ENCODE assay signal across 8 cellular contexts in the genomic region with DNA sequence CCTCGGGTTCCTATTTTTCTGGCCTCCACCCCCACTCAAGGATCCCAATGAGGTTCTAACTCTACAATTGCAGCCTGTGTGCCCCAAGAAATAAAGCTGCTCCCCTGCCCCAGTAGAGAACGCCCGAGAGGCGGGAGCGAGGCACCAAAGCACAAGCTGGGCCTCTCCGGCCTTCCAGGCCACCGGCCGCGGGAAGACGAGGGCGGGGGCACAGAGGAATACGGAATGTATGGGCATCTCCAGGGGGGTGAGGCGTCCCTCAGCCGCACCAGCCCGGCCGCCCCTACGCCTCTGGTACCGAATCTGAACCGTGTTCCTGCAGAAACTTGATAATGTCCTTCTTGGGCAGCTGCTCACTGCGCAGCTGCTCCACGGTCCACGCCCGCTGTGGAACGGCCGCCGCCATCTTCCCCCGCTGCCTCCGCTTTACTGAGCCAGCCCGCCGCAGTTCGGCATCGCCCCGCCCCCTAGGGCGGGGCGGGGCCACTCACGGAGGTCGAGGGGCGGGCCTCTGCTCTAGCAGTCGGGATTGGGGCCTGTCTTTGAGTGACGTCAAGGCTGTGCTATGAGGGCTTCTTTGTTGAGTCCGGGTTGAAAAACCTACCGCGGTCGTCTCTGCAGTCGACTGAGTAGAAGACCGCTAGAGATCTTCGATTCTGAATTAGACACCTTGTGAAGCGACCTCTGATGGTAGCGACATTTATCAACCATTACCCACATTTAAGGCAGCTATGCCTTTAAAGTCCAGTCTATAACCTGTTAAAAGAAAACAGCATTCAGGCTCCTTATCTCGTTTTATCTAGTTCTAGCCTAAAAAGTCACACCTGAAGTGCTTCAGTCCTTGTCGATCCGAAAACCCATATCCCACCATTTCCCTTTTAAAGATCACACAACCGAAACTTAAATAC. TPM values are rescaled to one million over a fixed set of nuclear protein-coding genes. Genes with fewer than 3 reads are reported as not detected.
A peak's percentile ranks its signal among the peaks of the same experiment; 100 is the strongest.
DNase-seq lines count a peak whose midpoint lies in the region; ATAC-seq and TF ChIP-seq lines count a peak whose summit lies in the region.

A gene (minus strand): TSS at position 431 of the 908 bp plus-strand sequence. CDS start 25 bp downstream, at position 406.

- peaks cover 0 to 2% of the 10 kb centered on the region in 2 donors for H3K36me3 ChIP-seq in muscle layer of duodenum (ENCODE audit: control insufficient read depth in 1 of 2, insufficient read depth in 2 of 2, low read length in 2 of 2)

- H3K36me3 Mint-ChIP-seq in activated T-cell treated with anti-CD3 and anti-CD28 coated beads, Interleukin-2, amount 50 U/mL, for 4 hours (ENCODE audit: insufficient read depth): no peaks in the 10 kb centered on the region

- H3K9me3 ChIP-seq in muscle layer of duodenum (ENCODE audit: control insufficient read depth in 1 of 2, low read length in 2 of 2): no peaks in the 10 kb centered on the region

- H3K4me1 ChIP-seq in muscle layer of duodenum (ENCODE audit: control insufficient read depth in 1 of 2, insufficient read depth in 2 of 2, low read length in 2 of 2): peaks cover 10 to 22% of the 10 kb centered on the region in 2 donors

- in situ Hi-C loops in KBM-7 (cut with MboI; ENCODE audit: low pct_unique_long_range_greater_than_20kb, low sequenced_read_pairs): no loop called here

- H3K27me3 ChIP-seq in muscle layer of duodenum (ENCODE audit: low read depth, low read length): no peaks in the 10 kb centered on the region

- H3K4me1 Mint-ChIP-seq in activated T-cell treated with anti-CD3 and anti-CD28 coated beads, Interleukin-2, amount 50 U/mL, for 4 hours (ENCODE audit: low read depth): peaks cover 33% of the 10 kb centered on the region

- peak within 1 kb of the TSS; percentile 100 for H3K4me3 Mint-ChIP-seq in activated T-cell treated with anti-CD3 and anti-CD28 coated beads, Interleukin-2, amount 50 U/mL, for 4 hours

- ATAC-seq in GM21619 (IDR thresholded peaks at IDR 0.05; ENCODE audit: unreplicated experiment) (peak; percentile 88), esophagus mucosa (peak; percentile 99)
- peak; percentile 93 to 94 for ATAC-seq in activated T-cell treated with anti-CD3 and anti-CD28 coated beads, Interleukin-2, amount 50 U/mL, for 4 hours

- DNase-seq in DMS53 (lab: John Stamatoyannopoulos, UW) (peak; percentile 98), KBM-7 (peak; percentile 99)
- peak; percentile 94 for DNase-seq in activated T-cell treated with anti-CD3 and anti-CD28 coated beads, Interleukin-2, amount 50 U/mL, for 4 hours
- peak; percentile 85 to 95 for DNase-seq in stimulated activated CD8-positive, alpha-beta memory T cell treated with anti-CD3 and anti-CD28 coated beads, Interleukin-7, amount 100 ng/mL, for 48 hours (ENCODE audit: extremely low read depth in 1 of 2, low read depth in 1 of 2)

- H3K27ac ChIP-seq in muscle layer of duodenum (ENCODE audit: low read length): peak within 1 kb of the TSS; percentile 95

- H3K4me3 ChIP-seq in muscle layer of duodenum (ENCODE audit: low read depth in 1 of 2, low read length in 2 of 2): peak within 1 kb of the TSS; percentile 96 to 98

- H3K27me3 Mint-ChIP-seq in activated T-cell treated with anti-CD3 and anti-CD28 coated beads, Interleukin-2, amount 50 U/mL, for 4 hours (ENCODE audit: low read depth): no peaks in the 10 kb centered on the region

- H3K9me3 Mint-ChIP-seq in activated T-cell treated with anti-CD3 and anti-CD28 coated beads, Interleukin-2, amount 50 U/mL, for 4 hours: no peaks in the 10 kb centered on the region

TF ChIP-seq in PFSK-1, 5 proteins besides CTCF, POLR2A, EP300 and RAD21:
- TF ChIP-seq FOXP2 (optimal IDR thresholded peaks at IDR 0.05; ENCODE audit: borderline replicate concordance, extremely low read depth, extremely low read length, insufficient read depth): no peak
- peak; percentile 85 for TF ChIP-seq POLR2AphosphoS5 (IDR thresholded peaks at IDR 0.05; ENCODE audit: low read depth, low read length)
- peak; percentile 66 for TF ChIP-seq TAF1 (IDR thresholded peaks at IDR 0.05; ENCODE audit: borderline replicate concordance, insufficient read depth, low read length)
- TF ChIP-seq SIN3A (IDR thresholded peaks at IDR 0.05; ENCODE audit: borderline replicate concordance, insufficient read depth, low read length): no peak
- TF ChIP-seq, protein P1, sequence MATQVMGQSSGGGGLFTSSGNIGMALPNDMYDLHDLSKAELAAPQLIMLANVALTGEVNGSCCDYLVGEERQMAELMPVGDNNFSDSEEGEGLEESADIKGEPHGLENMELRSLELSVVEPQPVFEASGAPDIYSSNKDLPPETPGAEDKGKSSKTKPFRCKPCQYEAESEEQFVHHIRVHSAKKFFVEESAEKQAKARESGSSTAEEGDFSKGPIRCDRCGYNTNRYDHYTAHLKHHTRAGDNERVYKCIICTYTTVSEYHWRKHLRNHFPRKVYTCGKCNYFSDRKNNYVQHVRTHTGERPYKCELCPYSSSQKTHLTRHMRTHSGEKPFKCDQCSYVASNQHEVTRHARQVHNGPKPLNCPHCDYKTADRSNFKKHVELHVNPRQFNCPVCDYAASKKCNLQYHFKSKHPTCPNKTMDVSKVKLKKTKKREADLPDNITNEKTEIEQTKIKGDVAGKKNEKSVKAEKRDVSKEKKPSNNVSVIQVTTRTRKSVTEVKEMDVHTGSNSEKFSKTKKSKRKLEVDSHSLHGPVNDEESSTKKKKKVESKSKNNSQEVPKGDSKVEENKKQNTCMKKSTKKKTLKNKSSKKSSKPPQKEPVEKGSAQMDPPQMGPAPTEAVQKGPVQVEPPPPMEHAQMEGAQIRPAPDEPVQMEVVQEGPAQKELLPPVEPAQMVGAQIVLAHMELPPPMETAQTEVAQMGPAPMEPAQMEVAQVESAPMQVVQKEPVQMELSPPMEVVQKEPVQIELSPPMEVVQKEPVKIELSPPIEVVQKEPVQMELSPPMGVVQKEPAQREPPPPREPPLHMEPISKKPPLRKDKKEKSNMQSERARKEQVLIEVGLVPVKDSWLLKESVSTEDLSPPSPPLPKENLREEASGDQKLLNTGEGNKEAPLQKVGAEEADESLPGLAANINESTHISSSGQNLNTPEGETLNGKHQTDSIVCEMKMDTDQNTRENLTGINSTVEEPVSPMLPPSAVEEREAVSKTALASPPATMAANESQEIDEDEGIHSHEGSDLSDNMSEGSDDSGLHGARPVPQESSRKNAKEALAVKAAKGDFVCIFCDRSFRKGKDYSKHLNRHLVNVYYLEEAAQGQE (IDR thresholded peaks at IDR 0.05; ENCODE audit: insufficient read depth in 1 of 2, low read depth in 2 of 2, low read length in 2 of 2): 0 out of 4 replicates have a peak, but pooled peaks of 1 of the 2 experiments have one; percentile 12

RNA-seq across cellular contexts. Expression of the gene that starts here (rescaled TPM):
- 45.3 TPM for polyA plus RNA-seq in PFSK-1 (2012; ENCODE audit: insufficient read length, low read depth)
- 10 to 100 TPM; 37.4 to 41.5 (median 39.2) TPM for total RNA-seq in activated T-cell treated with anti-CD3 and anti-CD28 coated beads, Interleukin-2, amount 50 U/mL, for 4 hours
- total RNA-seq in esophagus mucosa: 45.4 TPM

Comparison
In these comparisons a context has a peak if more than half of its experiments do, and no peak if none do; other contexts are left out.
1. Peak in every context shown above with its lines: DNase-seq, ATAC-seq, H3K4me3 ChIP-seq and H3K27ac ChIP-seq.